Comparison of ENCODE assay signal across 18 cellular contexts in the genomic region with DNA sequence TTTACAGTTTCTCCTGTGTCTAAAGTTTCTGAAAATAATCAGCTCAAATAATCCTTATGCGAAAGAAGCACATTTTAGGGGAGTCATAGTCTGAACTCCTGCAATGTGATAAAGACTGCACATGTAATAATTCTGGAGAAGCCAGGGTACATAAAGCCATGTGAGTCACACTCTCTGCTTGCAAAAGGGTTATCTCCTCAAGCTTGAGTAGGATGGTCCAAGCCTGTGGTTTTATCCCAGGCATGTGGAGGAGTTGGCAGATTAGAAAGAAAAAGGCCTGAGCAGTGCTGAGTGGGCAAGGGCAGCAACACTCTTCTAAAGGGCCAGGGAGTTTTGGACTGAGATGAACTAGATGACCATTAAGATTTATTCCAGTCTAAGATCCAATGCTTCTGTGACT.
DNase-seq lines count a peak whose midpoint lies in the region; ATAC-seq and TF ChIP-seq lines count a peak whose summit lies in the region.
"Had no signal": no experiment of that assay in that cellular context is flagged by ENCODE, and none has a peak within 500 bp of the region (broad histone marks: within the 10 kb centered on the region; RNA-seq: fewer than 3 reads in every experiment).

No MANE protein-coding gene starts in this region.

- no peak for TF ChIP-seq POLR2A in IMR-90 (IDR thresholded peaks at IDR 0.05; ENCODE audit: low read depth, low read length)

- TF ChIP-seq CTCF in IMR-90 (conservative IDR thresholded peaks at IDR 0.05; ENCODE audit: low read depth, low read length) (no peak), brain microvascular endothelial cell (IDR thresholded peaks at IDR 0.05; ENCODE audit: low read depth, low read length, missing control alignments) (no peak), left lung (IDR thresholded peaks at IDR 0.05) (no peak), psoas muscle (IDR thresholded peaks at IDR 0.05) (no peak)

- H3K18ac ChIP-seq in IMR-90 (ENCODE audit: low read depth, low read length): no peak overlapping the region

- CTCF ChIA-PET in IMR-90 (lab: Yijun Ruan, JAX): no interaction called here

- DNase-seq in AG08395 (ENCODE audit: low spot score) (peak; percentile 83), IMR-90 (peak; percentile 70), brain microvascular endothelial cell (peak; percentile 50), left lung (no peak), psoas muscle (no peak), epidermal melanocyte (ENCODE audit: insufficient read length, low spot score) (no peak), T-helper 2 cell (no peak)
- no peak for DNase-seq in NK-92 treated with Interleukin-12 subunit alpha and Interleukin-12 subunit beta, amount 100 ng/mL, for 24 hours (lab: John Stamatoyannopoulos, UW)
- DNase-seq: amygdala; cortex of kidney; DMS 273 treated with DMSO at 0.1 percent for 48 hours; NCI-H1105; stimulated activated CD4-positive, alpha-beta T cell treated with anti-CD3 and anti-CD28 coated beads, Interleukin-2, amount 100 ng/mL, for 48 hours; stimulated activated CD8-positive, alpha-beta memory T cell treated with anti-CD3 and anti-CD28 coated beads, Interleukin-4, amount 100 ng/mL, for 48 hours had no signal

- H2BK20ac ChIP-seq in IMR-90 (ENCODE audit: low read depth, low read length): no peak overlapping the region

- no peak for TF ChIP-seq RAD21 in IMR-90 (IDR thresholded peaks at IDR 0.05; ENCODE audit: low read length)

- no CpG with 5 or more reads among the region's 1 CpG for WGBS in IMR-90 (ENCODE audit: extremely low coverage in 2 of 2, insufficient read length in 1 of 2), 2 experiments
- 94 to 97% (median 97%) methylated on average over 1 of the region's 1 CpG for WGBS in psoas muscle, 3 donors

- ATAC-seq in IMR-90 (ENCODE audit: low read depth) (peak; percentile 96), left lung (peak; percentile 85), psoas muscle (no peak)
- ATAC-seq: HepG2; natural killer cell treated with Interleukin-12 subunit alpha and Interleukin-12 subunit beta and Interleukin-15 and Interleukin-18, amount 100 ng/mL, for 72 hours had no signal

- BruUV-seq in IMR-90 (replicated peaks; lab: Mats Ljungman, UMichigan): no TSS peak

- H2AK5ac ChIP-seq in IMR-90 (ENCODE audit: low read depth, low read length): no peak overlapping the region

- H3K9me3 ChIP-seq in IMR-90 (ENCODE audit: control insufficient read depth, insufficient read depth, low read length) (no peaks in the 10 kb centered on the region), left lung (no peaks in the 10 kb centered on the region), psoas muscle (no peaks in the 10 kb centered on the region)
- H3K9me3 ChIP-seq: esophagus muscularis mucosa had no signal

- POLR2A ChIA-PET in IMR-90 (lab: Charles Lee; ENCODE audit: unreplicated experiment): no interaction called here

- no peak overlapping the region for H2BK15ac ChIP-seq in IMR-90 (ENCODE audit: low read depth, low read length)

- H3K9me1 ChIP-seq in IMR-90 (ENCODE audit: insufficient read depth, low read length): no peaks in the 10 kb centered on the region

- H3K4me1 ChIP-seq in IMR-90 (ENCODE audit: control insufficient read depth, insufficient read depth, low read length) (peaks cover 4% of the 10 kb centered on the region; the same call in 1 of the 2 replicates), left lung (peaks cover 0 to 3% of the 10 kb centered on the region in 2 donors), psoas muscle (peaks cover 16% of the 10 kb centered on the region)
- H3K4me1 ChIP-seq: right atrium auricular region had no signal

- H3K27ac ChIP-seq in IMR-90 (ENCODE audit: insufficient read depth, low read length) (no peak overlapping the region), brain microvascular endothelial cell (no peak overlapping the region), left lung (no peak overlapping the region), psoas muscle (no peak overlapping the region)
- H3K27ac ChIP-seq: esophagus muscularis mucosa, right atrium auricular region had no signal

- no peak overlapping the region for H3K14ac ChIP-seq in IMR-90 (replicated peaks; ENCODE audit: low read depth, low read length)

- H3K79me1 ChIP-seq in IMR-90 (ENCODE audit: low read depth in 1 of 2, low read length in 2 of 2): no peaks in the 10 kb centered on the region

- no peak overlapping the region for H3K4me2 ChIP-seq in IMR-90 (ENCODE audit: low read depth, low read length)

- H2BK120ac ChIP-seq in IMR-90 (ENCODE audit: low read depth, low read length): no peak overlapping the region

- H3K56ac ChIP-seq in IMR-90 (ENCODE audit: extremely low read depth, insufficient read depth, low read length): no peak overlapping the region

- in situ Hi-C loops in IMR-90 (cut with MboI; ENCODE audit: low sequenced_read_pairs): no loop called here
- in situ Hi-C loops in brain microvascular endothelial cell (cut with HindIII; ENCODE audit: low pct_ligation_motif_present, low sequenced_read_pairs): no loop called here

- H3K27me3 ChIP-seq in IMR-90 (ENCODE audit: control insufficient read depth, insufficient read depth, low read length): no peaks in the 10 kb centered on the region
- H3K27me3 ChIP-seq in brain microvascular endothelial cell (replicated peaks): no peaks in the 10 kb centered on the region
- H3K27me3 ChIP-seq in left lung: no peaks in the 10 kb centered on the region
- no peaks in the 10 kb centered on the region for H3K27me3 ChIP-seq in psoas muscle (ENCODE audit: insufficient read depth in 3 of 3, low read length in 2 of 3)
- H3K27me3 ChIP-seq: esophagus muscularis mucosa, right atrium auricular region had no signal

- H2BK5ac ChIP-seq in IMR-90 (ENCODE audit: low read depth, low read length, poor library complexity, severe bottlenecking): no peak overlapping the region

- intact Hi-C loops in IMR-90 (cut with micrococcal nuclease): no loop called here
- intact Hi-C loops in left lung (cut with DNase I): no loop called here
- intact Hi-C loops in psoas muscle (cut with DNase I): no loop called here

- H3K4me3 ChIP-seq in IMR-90 (ENCODE audit: insufficient read depth, low read depth, low read length): no peak overlapping the region
- H3K4me3 ChIP-seq in brain microvascular endothelial cell (ENCODE audit: low read depth, low read length): no peak overlapping the region
- H3K4me3 ChIP-seq in left lung: no peak overlapping the region
- no peak overlapping the region for H3K4me3 ChIP-seq in psoas muscle
- H3K4me3 ChIP-seq: esophagus muscularis mucosa, right atrium auricular region had no signal

- H4K5ac ChIP-seq in IMR-90 (ENCODE audit: low read depth, low read length): no peak overlapping the region

- H3K36me3 ChIP-seq in IMR-90 (ENCODE audit: control insufficient read depth, insufficient read depth, low read length) (no peaks in the 10 kb centered on the region), brain microvascular endothelial cell (replicated peaks) (no peaks in the 10 kb centered on the region), left lung (no peaks in the 10 kb centered on the region), psoas muscle (ENCODE audit: insufficient read depth in 1 of 2, low read depth in 1 of 2) (no peaks in the 10 kb centered on the region)
- H3K36me3 ChIP-seq: esophagus muscularis mucosa, right atrium auricular region had no signal

- H3K23ac ChIP-seq in IMR-90 (ENCODE audit: low read depth, low read length): no peak overlapping the region

- no peaks in the 10 kb centered on the region for H4K20me1 ChIP-seq in IMR-90 (ENCODE audit: insufficient read depth, low read length)

- H4K8ac ChIP-seq in IMR-90 (ENCODE audit: low read depth in 2 of 2, low read length in 2 of 2): no peak overlapping the region

- H4K91ac ChIP-seq in IMR-90 (ENCODE audit: insufficient read depth, low read depth, low read length): no peak overlapping the region

- H2AFZ ChIP-seq in IMR-90 (replicated peaks; ENCODE audit: low read length, poor library complexity): no peak overlapping the region

- H2AK9ac ChIP-seq in IMR-90 (replicated peaks; ENCODE audit: low read depth, low read length, poor library complexity): no peak overlapping the region

- H3K4ac ChIP-seq in IMR-90 (ENCODE audit: low read depth, low read length): no peak overlapping the region; the same call in 1 of the 2 replicates

- H3K9ac ChIP-seq in IMR-90 (ENCODE audit: low read depth, low read length): no peak overlapping the region

- dilution Hi-C loops in IMR-90 (cut with HindIII; ENCODE audit: low sequenced_read_pairs, unreplicated experiment): no loop called here

TF ChIP-seq in IMR-90, 13 proteins besides CTCF, POLR2A, EP300 and RAD21:
- TF ChIP-seq MXI1 (IDR thresholded peaks at IDR 0.05; ENCODE audit: borderline replicate concordance, low read depth, low read length) (no peak), CHD1 (IDR thresholded peaks at IDR 0.05; ENCODE audit: low read depth, low read length) (no peak), MAZ (IDR thresholded peaks at IDR 0.05; ENCODE audit: borderline replicate concordance, low read depth, low read length) (no peak), RCOR1 (IDR thresholded peaks at IDR 0.05; ENCODE audit: insufficient replicate concordance, low read length) (no peak), MAFK (IDR thresholded peaks at IDR 0.05; ENCODE audit: low read depth, low read length) (no peak), RFX5 (IDR thresholded peaks at IDR 0.05; ENCODE audit: low read depth, low read length) (no peak), NFE2L2 (IDR thresholded peaks at IDR 0.05; ENCODE audit: low read depth, low read length) (no peak)
- TF ChIP-seq, protein P1, sequence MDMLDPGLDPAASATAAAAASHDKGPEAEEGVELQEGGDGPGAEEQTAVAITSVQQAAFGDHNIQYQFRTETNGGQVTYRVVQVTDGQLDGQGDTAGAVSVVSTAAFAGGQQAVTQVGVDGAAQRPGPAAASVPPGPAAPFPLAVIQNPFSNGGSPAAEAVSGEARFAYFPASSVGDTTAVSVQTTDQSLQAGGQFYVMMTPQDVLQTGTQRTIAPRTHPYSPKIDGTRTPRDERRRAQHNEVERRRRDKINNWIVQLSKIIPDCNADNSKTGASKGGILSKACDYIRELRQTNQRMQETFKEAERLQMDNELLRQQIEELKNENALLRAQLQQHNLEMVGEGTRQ (IDR thresholded peaks at IDR 0.05; ENCODE audit: low read depth, low read length): no peak
- TF ChIP-seq, protein P2, sequence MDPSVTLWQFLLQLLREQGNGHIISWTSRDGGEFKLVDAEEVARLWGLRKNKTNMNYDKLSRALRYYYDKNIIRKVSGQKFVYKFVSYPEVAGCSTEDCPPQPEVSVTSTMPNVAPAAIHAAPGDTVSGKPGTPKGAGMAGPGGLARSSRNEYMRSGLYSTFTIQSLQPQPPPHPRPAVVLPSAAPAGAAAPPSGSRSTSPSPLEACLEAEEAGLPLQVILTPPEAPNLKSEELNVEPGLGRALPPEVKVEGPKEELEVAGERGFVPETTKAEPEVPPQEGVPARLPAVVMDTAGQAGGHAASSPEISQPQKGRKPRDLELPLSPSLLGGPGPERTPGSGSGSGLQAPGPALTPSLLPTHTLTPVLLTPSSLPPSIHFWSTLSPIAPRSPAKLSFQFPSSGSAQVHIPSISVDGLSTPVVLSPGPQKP (IDR thresholded peaks at IDR 0.05; ENCODE audit: borderline replicate concordance, low read depth, low read length): no peak

Comparison
In these comparisons a context has a peak if more than half of its experiments do, and no peak if none do; other contexts are left out.
1. DNase-seq: peak in AG08395 (single experiment), IMR-90 (single experiment) and brain microvascular endothelial cell (single experiment); none in left lung (0 of 2), psoas muscle (0 of 2), epidermal melanocyte (single experiment), NK-92 treated with Interleukin-12 subunit alpha and Interleukin-12 subunit beta, amount 100 ng/mL, for 24 hours (single experiment) and T-helper 2 cell (0 of 5).
2. ATAC-seq: peak in IMR-90 (single experiment) and left lung (single experiment); none in psoas muscle (0 of 4).